11 cellular contexts compared by ENCODE assay signal in genomic region chr14:58808828-58809227, GRCh38.
DNase-seq lines count a peak whose midpoint lies in the region; ATAC-seq and TF ChIP-seq lines count a peak whose summit lies in the region.
"Had no signal": no experiment of that assay in that cellular context is flagged by ENCODE, and none has a peak within 500 bp of the region (broad histone marks: within the 10 kb centered on the region; RNA-seq: fewer than 3 reads in every experiment).

No MANE protein-coding gene starts in this region.

- H3K9ac ChIP-seq in smooth muscle cell (ENCODE audit: low read depth): no peak overlapping the region

- ATAC-seq in omental fat pad (ENCODE audit: low FRiP score): no peak
- no peak for ATAC-seq in GM19467 (IDR thresholded peaks at IDR 0.05; ENCODE audit: unreplicated experiment)
- no peak for ATAC-seq in HG03095 (IDR thresholded peaks at IDR 0.05; ENCODE audit: unreplicated experiment)

- H3K27ac ChIP-seq in smooth muscle cell (ENCODE audit: low read depth): peak overlapping the region; percentile 32
- H3K27ac ChIP-seq: 22Rv1, upper lobe of left lung had no signal

- H4K20me1 ChIP-seq in smooth muscle cell (ENCODE audit: low read depth): no peaks in the 10 kb centered on the region

- no peak overlapping the region for H3K4me3 ChIP-seq in fibroblast of villous mesenchyme (ENCODE audit: low read depth, low read length)
- no peak overlapping the region for H3K4me3 ChIP-seq in smooth muscle cell
- H3K4me3 ChIP-seq: upper lobe of left lung had no signal

- H3F3A ChIP-seq in smooth muscle cell (ENCODE audit: low read depth): no peaks in the 10 kb centered on the region

- no peaks in the 10 kb centered on the region for H3K27me3 ChIP-seq in smooth muscle cell (ENCODE audit: low read depth)
- H3K27me3 ChIP-seq: upper lobe of left lung had no signal

- H2AFZ ChIP-seq in smooth muscle cell (ENCODE audit: low read depth): no peak overlapping the region

- no peaks in the 10 kb centered on the region for H3K9me3 ChIP-seq in smooth muscle cell (replicated peaks; ENCODE audit: low read depth)
- H3K9me3 ChIP-seq: upper lobe of left lung had no signal

- H3K4me2 ChIP-seq in smooth muscle cell: peak overlapping the region; percentile 58

- 41% methylated on average over 4 of the region's 4 CpGs for WGBS in smooth muscle cell (ENCODE audit: low lambda C conversion rate)

- H3K79me2 ChIP-seq in smooth muscle cell (ENCODE audit: low read depth): no peaks in the 10 kb centered on the region

- TF ChIP-seq CTCF in fibroblast of villous mesenchyme (IDR thresholded peaks at IDR 0.05; ENCODE audit: insufficient read depth, low read depth, low read length) (no peak), smooth muscle cell (IDR thresholded peaks at IDR 0.05; ENCODE audit: borderline replicate concordance, insufficient read depth, poor library complexity, severe bottlenecking) (no peak), omental fat pad (IDR thresholded peaks at IDR 0.05) (no peak)

- H3K4me1 ChIP-seq in smooth muscle cell (ENCODE audit: low read depth): no peaks in the 10 kb centered on the region

- H3K36me3 ChIP-seq in smooth muscle cell (ENCODE audit: low read depth): no peaks in the 10 kb centered on the region
- H3K36me3 ChIP-seq: upper lobe of left lung had no signal

- DNase-seq in DMS 273 (lab: John Stamatoyannopoulos, UW; ENCODE audit: unreplicated experiment) (peak; percentile 48), DMS 273 treated with DMSO at 0.1 percent for 48 hours (lab: John Stamatoyannopoulos, UW) (no peak), NCI-H774 (lab: John Stamatoyannopoulos, UW) (peak; percentile 10), fibroblast of villous mesenchyme (ENCODE audit: low read depth) (peak; percentile 78), smooth muscle cell (lab: John Stamatoyannopoulos, UW; ENCODE audit: unreplicated experiment) (no peak), omental fat pad (ENCODE audit: low spot score) (no peak)
- DNase-seq: NCI-H1436 treated with DMSO at 0.1 percent for 48 hours, upper lobe of left lung had no signal

Comparison
In these comparisons a context has a peak if more than half of its experiments do, and no peak if none do; other contexts are left out.
1. DNase-seq: peak in DMS 273 (single experiment), NCI-H774 (single experiment) and fibroblast of villous mesenchyme (single experiment); none in DMS 273 treated with DMSO at 0.1 percent for 48 hours (single experiment), smooth muscle cell (single experiment) and omental fat pad (single experiment).